16 cellular contexts compared by ENCODE assay signal in genomic region chr7:67487316-67487715, GRCh38.
DNase-seq lines count a peak whose midpoint lies in the region; TF ChIP-seq lines count a peak whose summit lies in the region.
"Had no signal": no experiment of that assay in that cellular context is flagged by ENCODE, and none has a peak within 500 bp of the region (broad histone marks: within the 10 kb centered on the region; RNA-seq: fewer than 3 reads in every experiment).

No MANE protein-coding gene starts in this region.

- H3K4me3 ChIP-seq in WERI-Rb-1 (ENCODE audit: low read depth, low read length) (no peak overlapping the region), SJCRH30 (no peak overlapping the region)
- H3K4me3 ChIP-seq: BLaER1, GM23338 had no signal

- no peaks in the 10 kb centered on the region for H3K9me3 ChIP-seq in WERI-Rb-1 (ENCODE audit: severe bottlenecking)
- H3K9me3 ChIP-seq in SJCRH30 (replicated peaks), result no peaks in the 10 kb centered on the region

- no peak overlapping the region for H3K27ac ChIP-seq in WERI-Rb-1
- H3K27ac ChIP-seq in SJCRH30, result no peak overlapping the region
- H3K27ac ChIP-seq: 22Rv1, BLaER1, HL-60 had no signal

- H3K27me3 ChIP-seq in WERI-Rb-1 (ENCODE audit: insufficient read depth, low read depth, severe bottlenecking) (no peaks in the 10 kb centered on the region), SJCRH30 (no peaks in the 10 kb centered on the region; the same call in 1 of the 2 replicates)
- H3K27me3 ChIP-seq: BLaER1 had no signal

- no peaks in the 10 kb centered on the region for H3K27me3 Mint-ChIP-seq in MCF 10A (ENCODE audit: insufficient read depth, unreplicated experiment)

- H3K4me3 Mint-ChIP-seq in MCF 10A (ENCODE audit: unreplicated experiment), result no peak overlapping the region
- H3K4me3 Mint-ChIP-seq: CD14-positive monocyte; CD4-positive, alpha-beta memory T cell; GM23338 had no signal

- H3K4me1 ChIP-seq in SJCRH30, result peaks cover 9% of the 10 kb centered on the region

- H3K9me3 Mint-ChIP-seq in MCF 10A (ENCODE audit: unreplicated experiment), result peaks cover 13% of the 10 kb centered on the region

- H3K36me3 ChIP-seq in WERI-Rb-1 (no peaks in the 10 kb centered on the region), SJCRH30 (no peaks in the 10 kb centered on the region)
- H3K36me3 ChIP-seq: BLaER1 had no signal

- POLR2A ChIA-PET in MCF 10A (lab: Yijun Ruan, JAX), result interaction anchor here (0.5 kb wide), 1 partner anchor 1761 kb away, joined by 3 read pairs; no protein-coding TSS in a partner anchor

- no peak overlapping the region for H3K27ac Mint-ChIP-seq in MCF 10A (ENCODE audit: low read depth, unreplicated experiment)
- H3K27ac Mint-ChIP-seq: CD4-positive, alpha-beta memory T cell; GM23338 had no signal

- TF ChIP-seq CTCF in WERI-Rb-1 (IDR thresholded peaks at IDR 0.05; ENCODE audit: low read depth, low read length) (no peak), MCF 10A (IDR thresholded peaks at IDR 0.05; ENCODE audit: unreplicated experiment) (no peak)

- CTCF ChIA-PET in MCF 10A (lab: Yijun Ruan, JAX), result no interaction called here

- no peaks in the 10 kb centered on the region for H3K36me3 Mint-ChIP-seq in MCF 10A (ENCODE audit: insufficient read depth, unreplicated experiment)
- H3K36me3 Mint-ChIP-seq: CD14-positive monocyte; CD4-positive, alpha-beta memory T cell had no signal

- H3K4me1 Mint-ChIP-seq in MCF 10A (ENCODE audit: insufficient read depth, unreplicated experiment), result no peaks in the 10 kb centered on the region
- H3K4me1 Mint-ChIP-seq: GM23338 had no signal

- no TSS peak for BruUV-seq in MCF 10A (replicated peaks; lab: Mats Ljungman, UMichigan)

- DNase-seq in A172 (ENCODE audit: low spot score) (peak; percentile 72), LoVo (ENCODE audit: low spot score) (peak; percentile 22), NCI-H748 (lab: John Stamatoyannopoulos, UW; ENCODE audit: unreplicated experiment) (peak; percentile 99), WERI-Rb-1 (peak; percentile 10), NOMO-1 treated with DMSO at 0.1 percent for 48 hours (lab: John Stamatoyannopoulos, UW; ENCODE audit: unreplicated experiment) (no peak), SJCRH30 (no peak), MCF 10A (ENCODE audit: unreplicated experiment) (no peak)
- no peak for DNase-seq in effector CD4-positive, alpha-beta T cell
- DNase-seq: CD4-positive, alpha-beta memory T cell; DMS53; HCEC 1CT had no signal

- intact Hi-C loops in MCF 10A (cut with micrococcal nuclease), result no loop called here

Comparison
In these comparisons a context has a peak if more than half of its experiments do, and no peak if none do; other contexts are left out.
1. DNase-seq: peak in A172 (single experiment), LoVo (single experiment), NCI-H748 (single experiment) and WERI-Rb-1 (single experiment); none in effector CD4-positive, alpha-beta T cell (single experiment), NOMO-1 treated with DMSO at 0.1 percent for 48 hours (single experiment), SJCRH30 (0 of 2) and MCF 10A (single experiment).